25 cellular contexts compared by ENCODE assay signal in the genomic region with DNA sequence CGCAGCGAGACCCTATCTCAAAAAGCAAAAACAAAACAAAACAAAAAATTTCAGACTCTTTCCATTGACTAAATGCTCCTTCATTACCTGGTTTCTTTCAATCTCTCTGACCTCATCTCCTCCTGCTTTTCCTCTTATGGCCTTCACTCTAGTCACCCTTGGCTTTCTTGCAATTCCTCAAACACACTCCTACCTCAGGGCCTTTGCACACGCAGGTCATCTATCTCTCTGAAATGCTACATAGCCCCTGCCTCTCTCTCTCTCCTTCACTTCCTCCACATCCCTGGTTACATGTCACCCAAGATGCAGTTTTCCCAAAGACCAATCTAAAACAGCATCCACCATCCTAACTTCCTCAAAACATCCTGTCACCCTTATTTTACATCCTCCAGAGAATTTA.
DNase-seq lines count a peak whose midpoint lies in the region; ATAC-seq, FAIRE-seq and TF ChIP-seq lines count a peak whose summit lies in the region.
"Had no signal": no experiment of that assay in that cellular context is flagged by ENCODE, and none has a peak within 500 bp of the region (broad histone marks: within the 10 kb centered on the region; RNA-seq: fewer than 3 reads in every experiment).

No MANE protein-coding gene starts in this region.

- no peaks in the 10 kb centered on the region for H3F3A ChIP-seq in SK-N-SH (replicated peaks; ENCODE audit: insufficient read depth)

- peaks cover 7% of the 10 kb centered on the region for H3K36me3 Mint-ChIP-seq in activated naive CD4-positive, alpha-beta T cell treated with anti-CD3 and anti-CD28 coated beads, Interleukin-2, amount 50 U/mL, for 24 hours
- peaks cover 2% of the 10 kb centered on the region for H3K36me3 Mint-ChIP-seq in activated naive CD4-positive, alpha-beta T cell treated with anti-CD3 and anti-CD28 coated beads for 36 hours (ENCODE audit: low read depth)
- peaks cover 40% of the 10 kb centered on the region for H3K36me3 Mint-ChIP-seq in activated T-helper 1 cell treated with anti-CD3 and anti-CD28 coated beads, Interleukin-12 subunit alpha, Interleukin-12 subunit beta, Interleukin-2, Interleukin-4 antibody, amounts not matched to agents 30 ng/mL and 10 ng/mL and 1 ng/mL, durations not matched to agents 14 hours and 24 hours and 36 hours (ENCODE audit: low read depth)
- H3K36me3 Mint-ChIP-seq in stimulated activated memory B cell treated with anti-CD40 and anti-IgM and Interleukin-4, amounts not matched to agents 10 μg/mL and 1 μg/mL and 100 μg/mL, for 72 hours, result peaks cover 60% of the 10 kb centered on the region

- H3K4me1 ChIP-seq in H1 (replicated peaks in 1 of 4; ENCODE audit: control insufficient read depth in 3 of 4, insufficient read depth in 4 of 4, low read length in 3 of 4) (peaks cover 0 to 5% (median 0%) of the 10 kb centered on the region in 4 experiments; a peak in 3 of 7 replicates), SK-N-SH (ENCODE audit: control insufficient read depth in 1 of 2, insufficient read depth in 2 of 2, low read depth in 1 of 2, low read length in 1 of 2) (peaks cover 0 to 13% of the 10 kb centered on the region in 2 experiments; a peak in 1 of 4 replicates)
- H3K4me1 ChIP-seq: vagina had no signal

- TF ChIP-seq RAD21 in H1 (IDR thresholded peaks at IDR 0.05 in 1 of 2, conservative IDR thresholded peaks at IDR 0.05 in 1 of 2; ENCODE audit: low read depth in 2 of 2, low read length in 2 of 2) (no peak), SK-N-SH (IDR thresholded peaks at IDR 0.05; ENCODE audit: low read length) (no peak)

- TF ChIP-seq EP300 in H1 (IDR thresholded peaks at IDR 0.05; ENCODE audit: borderline replicate concordance in 1 of 2, low read depth in 2 of 2, low read length in 2 of 2) (no peak), SK-N-SH (IDR thresholded peaks at IDR 0.05; ENCODE audit: borderline replicate concordance in 1 of 2, low read depth in 1 of 2, low read length in 1 of 2) (no peak)

- no peak overlapping the region for H3K4ac ChIP-seq in H1 (replicated peaks; ENCODE audit: insufficient read length, low read depth, low read length)

- H2BK5ac ChIP-seq in H1 (ENCODE audit: low read depth, low read length), result no peak overlapping the region

- no peak overlapping the region for H2AK5ac ChIP-seq in H1 (ENCODE audit: low read depth, low read length)

- POLR2A ChIA-PET in H1 (lab: Charles Lee; ENCODE audit: partially characterized antibody) (no interaction called here), SK-N-SH (lab: Yijun Ruan, JAX) (no interaction called here)

- peaks cover 2% of the 10 kb centered on the region; the same call in 1 of the 2 replicates for H3K23me2 ChIP-seq in H1 (ENCODE audit: low read depth, low read length)

- no peak for FAIRE-seq in H1 (lab: Jason Lieb, UNC)
- FAIRE-seq: A549, endothelial cell of umbilical vein, small intestine had no signal

- H3K56ac ChIP-seq in H1 (replicated peaks; ENCODE audit: insufficient read length, low read depth, low read length), result no peak overlapping the region

- H4K91ac ChIP-seq in H1 (replicated peaks; ENCODE audit: insufficient read length, low read length), result no peak overlapping the region

- H3K9me3 Mint-ChIP-seq in activated naive CD4-positive, alpha-beta T cell treated with anti-CD3 and anti-CD28 coated beads, Interleukin-2, amount 50 U/mL, for 24 hours, result no peaks in the 10 kb centered on the region
- no peaks in the 10 kb centered on the region for H3K9me3 Mint-ChIP-seq in activated naive CD4-positive, alpha-beta T cell treated with anti-CD3 and anti-CD28 coated beads for 36 hours
- no peaks in the 10 kb centered on the region for H3K9me3 Mint-ChIP-seq in activated T-helper 1 cell treated with anti-CD3 and anti-CD28 coated beads, Interleukin-12 subunit alpha, Interleukin-12 subunit beta, Interleukin-2, Interleukin-4 antibody, amounts not matched to agents 30 ng/mL and 10 ng/mL and 1 ng/mL, durations not matched to agents 14 hours and 24 hours and 36 hours
- H3K9me3 Mint-ChIP-seq in stimulated activated memory B cell treated with anti-CD40 and anti-IgM and Interleukin-4, amounts not matched to agents 10 μg/mL and 1 μg/mL and 100 μg/mL, for 72 hours, result no peaks in the 10 kb centered on the region
- H3K9me3 Mint-ChIP-seq: activated CD4-positive, alpha-beta T cell treated with anti-CD3 and anti-CD28 coated beads, Interleukin-2, amount 10 ng/mL, durations not matched to agents 24 days and 14 days; T-helper 2 cell treated with Interferon-gamma antibody and Interleukin-4, amounts not matched to agents 5 μg/mL and 100 μg/mL, for 36 hours had no signal

- no peaks in the 10 kb centered on the region for H3K9me3 ChIP-seq in H1 (ENCODE audit: insufficient read depth in 2 of 2, low read depth in 1 of 2, low read length in 1 of 2)
- no peaks in the 10 kb centered on the region for H3K9me3 ChIP-seq in SK-N-SH
- H3K9me3 ChIP-seq: A549, SJSA1, thoracic aorta, vagina had no signal

- no peak for TF ChIP-seq CTCF in H1 (IDR thresholded peaks at IDR 0.05; ENCODE audit: control extremely low read depth in 1 of 3, insufficient read depth in 1 of 3, low read depth in 1 of 3, low read length in 3 of 3)
- no peak for TF ChIP-seq CTCF in SK-N-SH (IDR thresholded peaks at IDR 0.05)

- DNase-seq in activated naive CD4-positive, alpha-beta T cell treated with anti-CD3 and anti-CD28 coated beads for 36 hours, result no peak
- DNase-seq in activated T-helper 1 cell treated with anti-CD3 and anti-CD28 coated beads, Interleukin-12 subunit alpha, Interleukin-12 subunit beta, Interleukin-2, Interleukin-4 antibody, amounts not matched to agents 30 ng/mL and 10 ng/mL and 1 ng/mL, durations not matched to agents 14 hours and 24 hours and 36 hours (ENCODE audit: low spot score), result no peak
- no peak for DNase-seq in H1 (ENCODE audit: low read depth in 1 of 2, low spot score in 2 of 2)
- no peak for DNase-seq in GM19238 (ENCODE audit: insufficient read length, low spot score)
- DNase-seq in NCI-H2227 treated with DMSO at 0.1 percent for 48 hours (lab: John Stamatoyannopoulos, UW), result no peak
- DNase-seq in SK-N-SH, result no peak
- DNase-seq: activated CD4-positive, alpha-beta T cell treated with anti-CD3 and anti-CD28 coated beads, Interleukin-2, amount 10 ng/mL, durations not matched to agents 24 days and 14 days; activated CD8-positive, alpha-beta memory T cell treated with anti-CD3 and anti-CD28 coated beads, Interleukin-2, amount 50 U/mL, for 48 hours; activated effector memory CD4-positive, alpha-beta T cell treated with anti-CD3 and anti-CD28 coated beads, Interleukin-2, amount 50 U/mL, for 16 hours; dermis blood vessel endothelial cell; EL; kidney glomerular epithelial cell; NCI-H1105; NCI-H2029 treated with DMSO at 0.1 percent for 48 hours; NCI-H226; small intestine; stimulated activated CD4-positive, alpha-beta T cell treated with anti-CD3 and anti-CD28 coated beads, Interleukin-2, amount 100 ng/mL, for 24 hours had no signal

- H3K4me3 Mint-ChIP-seq in activated naive CD4-positive, alpha-beta T cell treated with anti-CD3 and anti-CD28 coated beads, Interleukin-2, amount 50 U/mL, for 24 hours, result no peak overlapping the region
- H3K4me3 Mint-ChIP-seq in activated naive CD4-positive, alpha-beta T cell treated with anti-CD3 and anti-CD28 coated beads for 36 hours, result no peak overlapping the region
- H3K4me3 Mint-ChIP-seq in activated T-helper 1 cell treated with anti-CD3 and anti-CD28 coated beads, Interleukin-12 subunit alpha, Interleukin-12 subunit beta, Interleukin-2, Interleukin-4 antibody, amounts not matched to agents 30 ng/mL and 10 ng/mL and 1 ng/mL, durations not matched to agents 14 hours and 24 hours and 36 hours, result no peak overlapping the region
- H3K4me3 Mint-ChIP-seq in stimulated activated memory B cell treated with anti-CD40 and anti-IgM and Interleukin-4, amounts not matched to agents 10 μg/mL and 1 μg/mL and 100 μg/mL, for 72 hours, result no peak overlapping the region
- H3K4me3 Mint-ChIP-seq: activated CD4-positive, alpha-beta T cell treated with anti-CD3 and anti-CD28 coated beads, Interleukin-2, amount 10 ng/mL, durations not matched to agents 24 days and 14 days; T-helper 2 cell treated with Interferon-gamma antibody and Interleukin-4, amounts not matched to agents 5 μg/mL and 100 μg/mL, for 36 hours had no signal

- H3K27me3 ChIP-seq in H1 (replicated peaks in 1 of 4; ENCODE audit: control insufficient read depth in 3 of 4, extremely low read depth in 1 of 4, insufficient read depth in 3 of 4, low read length in 3 of 4) (no peaks in the 10 kb centered on the region), SK-N-SH (ENCODE audit: insufficient read depth) (no peaks in the 10 kb centered on the region)
- H3K27me3 ChIP-seq: SJSA1, vagina had no signal

- no peak overlapping the region for H2BK120ac ChIP-seq in H1 (replicated peaks; ENCODE audit: low read depth, low read length)

- no peak overlapping the region for H4K8ac ChIP-seq in H1 (ENCODE audit: extremely low read depth, insufficient read depth, low read length)

- no peak overlapping the region for H2AFZ ChIP-seq in H1 (ENCODE audit: low read length)
- no peak overlapping the region for H2AFZ ChIP-seq in SK-N-SH (ENCODE audit: low read depth)

- H4K20me1 ChIP-seq in H1 (replicated peaks in 1 of 2; ENCODE audit: control insufficient read depth in 1 of 2, insufficient read depth in 2 of 2, low read length in 2 of 2) (no peaks in the 10 kb centered on the region), SK-N-SH (ENCODE audit: insufficient read depth) (no peaks in the 10 kb centered on the region)

- H3K4me2 ChIP-seq in H1 (ENCODE audit: insufficient read depth in 1 of 2, low read depth in 2 of 2, low read length in 2 of 2) (no peak overlapping the region), SK-N-SH (no peak overlapping the region)
- H3K4me2 ChIP-seq: A549 had no signal

- no peak for ATAC-seq in stimulated activated memory B cell treated with anti-CD40 and anti-IgM and Interleukin-4, amounts not matched to agents 10 μg/mL and 1 μg/mL and 100 μg/mL, for 72 hours
- ATAC-seq: A549 had no signal

- CTCF ChIA-PET in activated naive CD4-positive, alpha-beta T cell treated with anti-CD3 and anti-CD28 coated beads for 36 hours (lab: Charles Lee), result interaction anchor here (0.6 kb wide), 1 partner anchor 94 kb away, joined by 3 read pairs; no protein-coding TSS in a partner anchor
- CTCF ChIA-PET in H1 (lab: Charles Lee; ENCODE audit: partially characterized antibody) (no interaction called here), SK-N-SH (lab: Yijun Ruan, JAX) (interaction anchor here (1.2 to 1.6 kb wide), 2 partner anchors 73 to 174 kb away, joined by 3 to 6 read pairs; no protein-coding TSS in a partner anchor)

- no peak overlapping the region for H3K18ac ChIP-seq in H1 (ENCODE audit: extremely low read depth, low read length)

- H3K27me3 Mint-ChIP-seq in activated naive CD4-positive, alpha-beta T cell treated with anti-CD3 and anti-CD28 coated beads, Interleukin-2, amount 50 U/mL, for 24 hours, result no peaks in the 10 kb centered on the region
- H3K27me3 Mint-ChIP-seq in activated naive CD4-positive, alpha-beta T cell treated with anti-CD3 and anti-CD28 coated beads for 36 hours (ENCODE audit: low read depth), result no peaks in the 10 kb centered on the region
- H3K27me3 Mint-ChIP-seq in activated T-helper 1 cell treated with anti-CD3 and anti-CD28 coated beads, Interleukin-12 subunit alpha, Interleukin-12 subunit beta, Interleukin-2, Interleukin-4 antibody, amounts not matched to agents 30 ng/mL and 10 ng/mL and 1 ng/mL, durations not matched to agents 14 hours and 24 hours and 36 hours (ENCODE audit: insufficient read depth), result no peaks in the 10 kb centered on the region
- H3K27me3 Mint-ChIP-seq in stimulated activated memory B cell treated with anti-CD40 and anti-IgM and Interleukin-4, amounts not matched to agents 10 μg/mL and 1 μg/mL and 100 μg/mL, for 72 hours, result no peaks in the 10 kb centered on the region
- H3K27me3 Mint-ChIP-seq: activated CD4-positive, alpha-beta T cell treated with anti-CD3 and anti-CD28 coated beads, Interleukin-2, amount 10 ng/mL, durations not matched to agents 24 days and 14 days had no signal

- no peak overlapping the region for H2BK15ac ChIP-seq in H1 (ENCODE audit: low read length)

- H3K4me1 Mint-ChIP-seq in activated naive CD4-positive, alpha-beta T cell treated with anti-CD3 and anti-CD28 coated beads, Interleukin-2, amount 50 U/mL, for 24 hours, result peaks cover 20% of the 10 kb centered on the region
- peaks cover 10% of the 10 kb centered on the region for H3K4me1 Mint-ChIP-seq in activated naive CD4-positive, alpha-beta T cell treated with anti-CD3 and anti-CD28 coated beads for 36 hours (ENCODE audit: low read depth)
- peaks cover 44% of the 10 kb centered on the region for H3K4me1 Mint-ChIP-seq in activated T-helper 1 cell treated with anti-CD3 and anti-CD28 coated beads, Interleukin-12 subunit alpha, Interleukin-12 subunit beta, Interleukin-2, Interleukin-4 antibody, amounts not matched to agents 30 ng/mL and 10 ng/mL and 1 ng/mL, durations not matched to agents 14 hours and 24 hours and 36 hours (ENCODE audit: low read depth)
- peaks cover 39% of the 10 kb centered on the region for H3K4me1 Mint-ChIP-seq in stimulated activated memory B cell treated with anti-CD40 and anti-IgM and Interleukin-4, amounts not matched to agents 10 μg/mL and 1 μg/mL and 100 μg/mL, for 72 hours

- H3K9ac ChIP-seq in H1 (replicated peaks in 1 of 4; ENCODE audit: extremely low read depth in 1 of 4, low read depth in 3 of 4, low read length in 3 of 4) (no peak overlapping the region), SK-N-SH (no peak overlapping the region)

- TF ChIP-seq POLR2A in H1 (IDR thresholded peaks at IDR 0.05; ENCODE audit: control extremely low read depth in 1 of 2, low read depth in 2 of 2, low read length in 2 of 2), result no peak

- no peaks in the 10 kb centered on the region for H3K9me2 ChIP-seq in SK-N-SH

- no peaks in the 10 kb centered on the region; the same call in 1 of the 2 replicates for H3K79me1 ChIP-seq in H1 (ENCODE audit: low read depth, low read length)

- intact Hi-C loops in activated naive CD4-positive, alpha-beta T cell treated with anti-CD3 and anti-CD28 coated beads for 36 hours (cut with micrococcal nuclease), result no loop called here
- intact Hi-C loops in activated T-helper 1 cell treated with anti-CD3 and anti-CD28 coated beads, Interleukin-12 subunit alpha, Interleukin-12 subunit beta, Interleukin-2, Interleukin-4 antibody, amounts not matched to agents 30 ng/mL and 10 ng/mL and 1 ng/mL, durations not matched to agents 14 hours and 24 hours and 36 hours (cut with micrococcal nuclease), result loop anchor here (10.0 kb wide), 1 partner anchor 1276 kb away; no protein-coding TSS in a partner anchor

- H3K36me3 ChIP-seq in H1 (ENCODE audit: control insufficient read depth in 2 of 4, insufficient read depth in 4 of 4, low read length in 3 of 4) (no peaks in the 10 kb centered on the region), SK-N-SH (replicated peaks in 1 of 2; ENCODE audit: control insufficient read depth in 1 of 2, insufficient read depth in 2 of 2, low read length in 1 of 2) (no peaks in the 10 kb centered on the region)
- H3K36me3 ChIP-seq: vagina had no signal

- H3K23ac ChIP-seq in H1 (ENCODE audit: insufficient read length), result no peak overlapping the region

- H2BK20ac ChIP-seq in H1 (ENCODE audit: low read length), result no peak overlapping the region

- WGBS in H1 (ENCODE audit: extremely low coverage in 1 of 2, insufficient coverage in 1 of 2, insufficient read length in 1 of 2, insufficient replicate concordance in 2 of 2, low coverage in 1 of 2, low lambda C conversion rate in 2 of 2, missing lambda C conversion rate in 1 of 2), 2 experiments, result 93% methylated on average over 3 of the region's 3 CpGs; no CpG with 5 or more reads in 1 of the 2 experiments
- 92% methylated on average over 3 of the region's 3 CpGs for WGBS in SK-N-SH (ENCODE audit: low lambda C conversion rate)

- peak overlapping the region; percentile 69 for H3K27ac Mint-ChIP-seq in activated naive CD4-positive, alpha-beta T cell treated with anti-CD3 and anti-CD28 coated beads, Interleukin-2, amount 50 U/mL, for 24 hours
- no peak overlapping the region for H3K27ac Mint-ChIP-seq in activated naive CD4-positive, alpha-beta T cell treated with anti-CD3 and anti-CD28 coated beads for 36 hours
- H3K27ac Mint-ChIP-seq in activated T-helper 1 cell treated with anti-CD3 and anti-CD28 coated beads, Interleukin-12 subunit alpha, Interleukin-12 subunit beta, Interleukin-2, Interleukin-4 antibody, amounts not matched to agents 30 ng/mL and 10 ng/mL and 1 ng/mL, durations not matched to agents 14 hours and 24 hours and 36 hours, result peak overlapping the region; percentile 6
- peak overlapping the region; percentile 9 for H3K27ac Mint-ChIP-seq in stimulated activated memory B cell treated with anti-CD40 and anti-IgM and Interleukin-4, amounts not matched to agents 10 μg/mL and 1 μg/mL and 100 μg/mL, for 72 hours
- H3K27ac Mint-ChIP-seq: T-helper 2 cell treated with Interferon-gamma antibody and Interleukin-4, amounts not matched to agents 5 μg/mL and 100 μg/mL, for 36 hours had no signal

- no peak overlapping the region for H3K27ac ChIP-seq in H1 (ENCODE audit: low read depth, low read length)
- no peak overlapping the region for H3K27ac ChIP-seq in SK-N-SH (ENCODE audit: low read depth in 2 of 2, low read length in 1 of 2)
- H3K27ac ChIP-seq: A549, SJSA1, thoracic aorta, vagina had no signal

- no peak overlapping the region for H3K14ac ChIP-seq in H1 (ENCODE audit: insufficient read length)

- no peak overlapping the region for H4K5ac ChIP-seq in H1 (ENCODE audit: insufficient read length, low read depth, low read length)

- H3K4me3 ChIP-seq in H1 (ENCODE audit: extremely low read depth in 1 of 4, insufficient read depth in 2 of 4, low read depth in 3 of 4, low read length in 4 of 4), result no peak overlapping the region
- H3K4me3 ChIP-seq in SK-N-SH (ENCODE audit: low read depth in 2 of 2, low read length in 1 of 2), result no peak overlapping the region
- H3K4me3 ChIP-seq: A549, SJSA1, thoracic aorta, vagina had no signal

- no peaks in the 10 kb centered on the region for H3K79me2 ChIP-seq in H1 (ENCODE audit: control insufficient read depth in 1 of 2, insufficient read depth in 2 of 2, low read length in 2 of 2)
- no peaks in the 10 kb centered on the region for H3K79me2 ChIP-seq in SK-N-SH (ENCODE audit: insufficient read depth)

- H2BK12ac ChIP-seq in H1 (ENCODE audit: low read depth, low read length), result no peak overlapping the region
